In genomic region chr9:81202292-81202691, GRCh38 we compare ENCODE assay signal across 5 cellular contexts.
"Had no signal": no experiment of that assay in that cellular context is flagged by ENCODE, and none has a peak within 500 bp of the region (broad histone marks: within the 10 kb centered on the region; RNA-seq: fewer than 3 reads in every experiment).

No MANE protein-coding gene starts in this region.

- DNase-seq: H9, HCEC 1CT, IMR-90 had no signal

- H2AFZ ChIP-seq: GM23338 had no signal

- H3K4me2 ChIP-seq: GM23338 had no signal

- H3K4me3 ChIP-seq: GM23338, K562 had no signal

- ATAC-seq: GM23338, K562 had no signal
